Comparison of ENCODE assay signal across 29 cellular contexts in the genomic region with DNA sequence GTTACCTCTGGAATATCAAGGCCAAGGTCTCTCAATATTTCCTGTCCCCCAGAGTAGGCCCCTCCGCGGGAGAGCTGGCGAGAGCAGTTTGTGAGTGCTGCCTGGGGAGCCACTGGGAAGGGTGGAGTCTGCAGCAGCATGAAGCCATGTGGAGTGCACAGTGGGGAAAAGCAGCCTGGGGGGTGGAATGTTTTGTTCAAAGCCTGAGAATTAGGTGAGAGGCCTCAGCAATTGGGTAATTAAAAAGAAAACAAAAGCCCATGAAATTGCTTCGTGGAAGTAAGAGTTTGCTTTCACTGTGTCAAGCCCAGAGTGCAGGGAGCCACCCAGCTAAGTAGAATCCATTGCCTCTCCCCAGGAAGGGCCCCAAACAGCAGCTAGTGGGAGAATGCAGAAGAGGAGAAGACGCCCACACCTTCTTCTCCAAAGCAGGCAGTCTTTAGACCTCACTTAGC. TPM values are rescaled to one million over a fixed set of nuclear protein-coding genes. Genes with fewer than 3 reads are reported as not detected.
DNase-seq lines count a peak whose midpoint lies in the region; ATAC-seq and TF ChIP-seq lines count a peak whose summit lies in the region.
"Had no signal": no experiment of that assay in that cellular context is flagged by ENCODE, and none has a peak within 500 bp of the region (broad histone marks: within the 10 kb centered on the region; RNA-seq: fewer than 3 reads in every experiment).

No MANE protein-coding gene starts in this region.

- H3K18ac ChIP-seq in trophoblast cell (ENCODE audit: low read length) = no peak overlapping the region

- DNase-seq in NCI-H1417 (lab: John Stamatoyannopoulos, UW) (peak in 2 of 3 experiments; percentile 56 to 75), NCI-H1417 treated with DMSO at 0.1 percent for 48 hours (lab: John Stamatoyannopoulos, UW) (no peak), PC-3 (no peak), fibroblast of gingiva (ENCODE audit: low read depth) (peak; percentile 51), trophoblast cell (no peak), gastrocnemius medialis (no peak)
- no peak for DNase-seq in activated T-cell treated with anti-CD3 and anti-CD28 coated beads, Interleukin-2, amount 50 U/mL, for 48 hours
- no peak for DNase-seq in activated CD8-positive, alpha-beta memory T cell treated with anti-CD3 and anti-CD28 coated beads, Interleukin-2, amount 10 ng/mL, durations not matched to agents 7 days and 5 days
- DNase-seq: activated CD4-positive, alpha-beta memory T cell treated with anti-CD3 and anti-CD28 coated beads for 36 hours; activated CD4-positive, CD25-positive, alpha-beta regulatory T cell; activated gamma-delta T cell; adrenal gland; AML-193; CD8-positive, alpha-beta T cell; dermis blood vessel endothelial cell; DMS79 treated with DMSO at 0.1 percent for 48 hours; HFFc6; hypothalamus; NCI-H1048; NCI-H510A; RPMI8226; stimulated activated CD4-positive, alpha-beta T cell treated with anti-CD3 and anti-CD28 coated beads, Interleukin-15, amount 100 ng/mL, for 24 hours; stimulated activated CD8-positive, alpha-beta memory T cell treated with anti-CD3 and anti-CD28 coated beads, Interleukin-4, amount 100 ng/mL, for 48 hours; upper lobe of left lung had no signal

- H3K36me3 ChIP-seq in PC-3 (ENCODE audit: low read depth, low read length) (no peaks in the 10 kb centered on the region), trophoblast cell (ENCODE audit: control insufficient read depth in 1 of 2, insufficient read depth in 2 of 2, low read length in 2 of 2) (no peaks in the 10 kb centered on the region), gastrocnemius medialis (no peaks in the 10 kb centered on the region)
- H3K36me3 ChIP-seq: adrenal gland, cardiac muscle cell, right atrium auricular region, upper lobe of left lung had no signal

- no peak overlapping the region for H3K27ac ChIP-seq in PC-3 (ENCODE audit: low read length)
- H3K27ac ChIP-seq in trophoblast cell (ENCODE audit: low read depth, low read length) = no peak overlapping the region
- peak overlapping the region in 2 of 4 donors; percentile 18 to 50 for H3K27ac ChIP-seq in gastrocnemius medialis
- H3K27ac ChIP-seq: 22Rv1, adrenal gland, cardiac muscle cell, right atrium auricular region, upper lobe of left lung had no signal

- no peak overlapping the region for H2AFZ ChIP-seq in PC-3 (ENCODE audit: low read length)
- no peak overlapping the region for H2AFZ ChIP-seq in trophoblast cell (ENCODE audit: insufficient read depth, low read length, poor library complexity)

- no peak for TF ChIP-seq POLR2A in gastrocnemius medialis (IDR thresholded peaks at IDR 0.05)

- CTCF ChIA-PET in PC-3 (lab: Charles Lee) = no interaction called here
- CTCF ChIA-PET in activated CD8-positive, alpha-beta memory T cell treated with anti-CD3 and anti-CD28 coated beads, Interleukin-2, amount 10 ng/mL, durations not matched to agents 7 days and 5 days (lab: Charles Lee) = no interaction called here

- H4K20me1 ChIP-seq in PC-3 (ENCODE audit: low read length) = no peaks in the 10 kb centered on the region

- BruUV-seq in PC-3 (replicated peaks; lab: Mats Ljungman, UMichigan) = no TSS peak

- no peak overlapping the region for H3K9ac ChIP-seq in PC-3 (ENCODE audit: low read length)
- no peak overlapping the region for H3K9ac ChIP-seq in trophoblast cell (ENCODE audit: low read length)

- H3K4me3 Mint-ChIP-seq in activated CD8-positive, alpha-beta memory T cell treated with anti-CD3 and anti-CD28 coated beads, Interleukin-2, amount 10 ng/mL, durations not matched to agents 7 days and 5 days = no peak overlapping the region
- H3K4me3 Mint-ChIP-seq: activated CD4-positive, alpha-beta memory T cell treated with anti-CD3 and anti-CD28 coated beads for 36 hours; CD8-positive, alpha-beta T cell; HFFc6 had no signal

- POLR2A ChIA-PET in PC-3 (lab: Charles Lee; ENCODE audit: unreplicated experiment) = no interaction called here

- no peak overlapping the region for H3K4ac ChIP-seq in trophoblast cell (ENCODE audit: low read depth, low read length)

- peaks cover 2% of the 10 kb centered on the region for H3K4me1 Mint-ChIP-seq in activated CD8-positive, alpha-beta memory T cell treated with anti-CD3 and anti-CD28 coated beads, Interleukin-2, amount 10 ng/mL, durations not matched to agents 7 days and 5 days

- ATAC-seq in PC-3 = peak; percentile 22; the same call in 1 of the 2 replicates
- no peak for ATAC-seq in gastrocnemius medialis
- ATAC-seq in activated CD8-positive, alpha-beta memory T cell treated with anti-CD3 and anti-CD28 coated beads, Interleukin-2, amount 10 ng/mL, durations not matched to agents 7 days and 5 days = no peak
- ATAC-seq: CD8-positive, alpha-beta T cell; SK-N-SH treated with all-trans-retinoic acid at 6 μM for 48 hours had no signal

- H3K9me3 Mint-ChIP-seq in activated CD8-positive, alpha-beta memory T cell treated with anti-CD3 and anti-CD28 coated beads, Interleukin-2, amount 10 ng/mL, durations not matched to agents 7 days and 5 days (ENCODE audit: low read depth) = no peaks in the 10 kb centered on the region
- H3K9me3 Mint-ChIP-seq: activated CD4-positive, alpha-beta memory T cell treated with anti-CD3 and anti-CD28 coated beads for 36 hours; CD8-positive, alpha-beta T cell; HFFc6 had no signal

- H3F3A ChIP-seq in PC-3 (ENCODE audit: low read length, unreplicated experiment) = no peaks in the 10 kb centered on the region

- no peaks in the 10 kb centered on the region for H3K27me3 ChIP-seq in PC-3 (ENCODE audit: low read length)
- no peaks in the 10 kb centered on the region for H3K27me3 ChIP-seq in trophoblast cell (ENCODE audit: insufficient read depth, low read length)
- H3K27me3 ChIP-seq in gastrocnemius medialis = no peaks in the 10 kb centered on the region
- H3K27me3 ChIP-seq: adrenal gland, cardiac muscle cell, right atrium auricular region, upper lobe of left lung had no signal

- no CpG with 5 or more reads among the region's 5 CpGs for WGBS in trophoblast cell (ENCODE audit: extremely low coverage, insufficient coverage, insufficient read length)

- H3K4me3 ChIP-seq in PC-3 (ENCODE audit: low read length) (no peak overlapping the region), trophoblast cell (ENCODE audit: low read depth, low read length) (no peak overlapping the region), gastrocnemius medialis (no peak overlapping the region)
- H3K4me3 ChIP-seq: adrenal gland, cardiac muscle cell, lung, right atrium auricular region, upper lobe of left lung had no signal

- no peak for TF ChIP-seq CTCF in PC-3 (conservative IDR thresholded peaks at IDR 0.05; ENCODE audit: low read depth, low read length)
- TF ChIP-seq CTCF in gastrocnemius medialis (IDR thresholded peaks at IDR 0.05 in 4 of 5, conservative IDR thresholded peaks at IDR 0.05 in 1 of 5) = no peak

- in situ Hi-C loops in gastrocnemius medialis (cut with MboI; ENCODE audit: low sequenced_read_pairs in 4 of 4) = loop anchor here in 1 of 4 donors (5.0 kb wide), 1 partner anchor 239 kb away; no protein-coding TSS in a partner anchor

- no peak overlapping the region for H4K91ac ChIP-seq in trophoblast cell (ENCODE audit: low read depth, low read length)

- H2BK12ac ChIP-seq in trophoblast cell (ENCODE audit: low read length) = no peak overlapping the region

- H3K27me3 Mint-ChIP-seq in activated CD8-positive, alpha-beta memory T cell treated with anti-CD3 and anti-CD28 coated beads, Interleukin-2, amount 10 ng/mL, durations not matched to agents 7 days and 5 days = no peaks in the 10 kb centered on the region
- H3K27me3 Mint-ChIP-seq: activated CD4-positive, alpha-beta memory T cell treated with anti-CD3 and anti-CD28 coated beads for 36 hours had no signal

- H3K79me1 ChIP-seq in trophoblast cell (ENCODE audit: low read length) = no peaks in the 10 kb centered on the region

- H3K36me3 Mint-ChIP-seq in activated CD8-positive, alpha-beta memory T cell treated with anti-CD3 and anti-CD28 coated beads, Interleukin-2, amount 10 ng/mL, durations not matched to agents 7 days and 5 days = no peaks in the 10 kb centered on the region
- H3K36me3 Mint-ChIP-seq: activated CD4-positive, alpha-beta memory T cell treated with anti-CD3 and anti-CD28 coated beads for 36 hours; CD8-positive, alpha-beta T cell had no signal

- H3K4me1 ChIP-seq in PC-3 (ENCODE audit: insufficient read depth, low read length) (no peaks in the 10 kb centered on the region), trophoblast cell (ENCODE audit: control insufficient read depth in 1 of 2, insufficient read depth in 2 of 2, low read length in 2 of 2) (peaks cover 0 to 4% of the 10 kb centered on the region in 2 experiments), gastrocnemius medialis (peaks cover 0 to 6% of the 10 kb centered on the region in 2 donors)

- intact Hi-C loops in PC-3 (cut with micrococcal nuclease) (no loop called here), gastrocnemius medialis (cut with DNase I; ENCODE audit: low total_unique reads) (no loop called here)

- no peak overlapping the region for H4K12ac ChIP-seq in trophoblast cell (ENCODE audit: low read depth, low read length)

- H3K23ac ChIP-seq in trophoblast cell (ENCODE audit: low read length) = no peak overlapping the region

- H2BK5ac ChIP-seq in trophoblast cell (ENCODE audit: low read depth, low read length, poor library complexity) = no peak overlapping the region

- H3K79me2 ChIP-seq in PC-3 (ENCODE audit: low read length) (no peaks in the 10 kb centered on the region), trophoblast cell (ENCODE audit: control insufficient read depth, insufficient read depth, low read length, poor library complexity) (no peaks in the 10 kb centered on the region)

- H3K9me3 ChIP-seq in PC-3 (ENCODE audit: low read length) (no peaks in the 10 kb centered on the region), trophoblast cell (ENCODE audit: insufficient read depth, low read depth, low read length) (peaks cover 1% of the 10 kb centered on the region), gastrocnemius medialis (no peaks in the 10 kb centered on the region)
- H3K9me3 ChIP-seq: adrenal gland, right atrium auricular region, upper lobe of left lung had no signal

- H2AK5ac ChIP-seq in trophoblast cell (ENCODE audit: low read length) = no peak overlapping the region

- no peaks in the 10 kb centered on the region for H3K9me2 ChIP-seq in PC-3 (replicated peaks; ENCODE audit: low read length)

- no peak overlapping the region for H3K4me2 ChIP-seq in PC-3 (ENCODE audit: low read length)
- no peak overlapping the region for H3K4me2 ChIP-seq in trophoblast cell (ENCODE audit: low read length)

- H3K27ac Mint-ChIP-seq in activated CD8-positive, alpha-beta memory T cell treated with anti-CD3 and anti-CD28 coated beads, Interleukin-2, amount 10 ng/mL, durations not matched to agents 7 days and 5 days = no peak overlapping the region
- H3K27ac Mint-ChIP-seq: activated CD4-positive, alpha-beta memory T cell treated with anti-CD3 and anti-CD28 coated beads for 36 hours; CD8-positive, alpha-beta T cell; HFFc6 had no signal

- no peak overlapping the region for H2BK120ac ChIP-seq in trophoblast cell (ENCODE audit: insufficient read depth, low read length, poor library complexity)

- no peak overlapping the region for H3K14ac ChIP-seq in trophoblast cell (ENCODE audit: low read length)

- H4K8ac ChIP-seq in trophoblast cell (ENCODE audit: low read depth, low read length) = peak overlapping the region; percentile 28

RNA-seq across cellular contexts. Expression of a gene that starts 30.2 kb away (rescaled TPM):
- 3.4 and 5.1 TPM in 2 replicates for total RNA-seq in PC-3 (2014; rRNA removed)
- polyA plus RNA-seq in trophoblast cell (2013) = 1.8 and 2.0 TPM in 2 replicates
- total RNA-seq in gastrocnemius medialis = 1 to 10 TPM; 2.3 to 5.8 (median 2.6) TPM
- 10 to 100 TPM in 1 of 2 experiments, 1 to 10 TPM in 1; 4.4 to 14.4 TPM for total RNA-seq in activated CD8-positive, alpha-beta memory T cell treated with anti-CD3 and anti-CD28 coated beads, Interleukin-2, amount 10 ng/mL, durations not matched to agents 7 days and 5 days

Comparison
In these comparisons a context has a peak if more than half of its experiments do, and no peak if none do; other contexts are left out.
1. DNase-seq: peak in NCI-H1417 (2 of 3) and fibroblast of gingiva (single experiment); none in NCI-H1417 treated with DMSO at 0.1 percent for 48 hours (single experiment), PC-3 (single experiment), trophoblast cell (0 of 2), activated T-cell treated with anti-CD3 and anti-CD28 coated beads, Interleukin-2, amount 50 U/mL, for 48 hours (0 of 2), gastrocnemius medialis (0 of 2) and activated CD8-positive, alpha-beta memory T cell treated with anti-CD3 and anti-CD28 coated beads, Interleukin-2, amount 10 ng/mL, durations not matched to agents 7 days and 5 days (single experiment).